ENCODE assay signal across 29 cellular contexts in genomic region chr9:107878462-107878861, GRCh38.
DNase-seq lines count a peak whose midpoint lies in the region; FAIRE-seq and TF ChIP-seq lines count a peak whose summit lies in the region.
"Had no signal": no experiment of that assay in that cellular context is flagged by ENCODE, and none has a peak within 500 bp of the region (broad histone marks: within the 10 kb centered on the region; RNA-seq: fewer than 3 reads in every experiment).

No MANE protein-coding gene starts in this region.

- H3K4me1 Mint-ChIP-seq in CD14-positive monocyte: peaks cover 69% of the 10 kb centered on the region

- TF ChIP-seq CTCF in CD14-positive monocyte (IDR thresholded peaks at IDR 0.05) (no peak), NB4 (IDR thresholded peaks at IDR 0.05; ENCODE audit: low read depth, low read length) (no peak), neutrophil (IDR thresholded peaks at IDR 0.05) (no peak)

- H3K9me3 Mint-ChIP-seq in CD14-positive monocyte: peaks cover 0 to 2% (median 0%) of the 10 kb centered on the region in 7 donors

- intact Hi-C loops in CD14-positive monocyte (cut with micrococcal nuclease): loop anchor here in 1 of 2 donors (5.0 to 10.0 kb wide), 4 partner anchors 36 to 394 kb away; partner anchors contain the start of gene KLF4

- H3K9me3 ChIP-seq in neutrophil: no peaks in the 10 kb centered on the region
- H3K9me3 ChIP-seq: A549, HAP-1 had no signal

- no peaks in the 10 kb centered on the region for H3K27me3 ChIP-seq in neutrophil

- DNase-seq in CD14-positive monocyte (ENCODE audit: low spot score): peak; percentile 64
- DNase-seq in GM12891 (ENCODE audit: insufficient read length, low spot score): no peak
- DNase-seq in NB4 (ENCODE audit: low read depth): peak; percentile 17
- no peak for DNase-seq in GM19240 (ENCODE audit: insufficient read length, low spot score)
- no peak for DNase-seq in T-helper 2 cell
- no peak for DNase-seq in AG20443 (ENCODE audit: low spot score)
- DNase-seq: Calu3, DMS79 treated with DMSO at 0.1 percent for 48 hours, GF-D8, GOT3, HFFc6, KBM-7, MM.1S, NCI-H1105 treated with DMSO at 0.1 percent for 48 hours, NCI-H146, NCI-H1930, NCI-H2107, NCI-H446, NCI-H524 treated with DMSO at 0.1 percent for 48 hours, NCI-H774, Right ventricle myocardium superior, RPMI8226, SW 1271 had no signal

- H3K27me3 Mint-ChIP-seq in CD14-positive monocyte (ENCODE audit: low read depth in 3 of 3): no peaks in the 10 kb centered on the region

- H3K4me3 ChIP-seq in NB4 (ENCODE audit: low read depth, low read length): no peak overlapping the region
- no peak overlapping the region for H3K4me3 ChIP-seq in neutrophil (ENCODE audit: low read depth in 1 of 2, low read length in 1 of 2)
- H3K4me3 ChIP-seq: A549, HAP-1 had no signal

- H3K36me3 Mint-ChIP-seq in CD14-positive monocyte: no peaks in the 10 kb centered on the region

- TF ChIP-seq POLR2A in GM12891 (IDR thresholded peaks at IDR 0.05; ENCODE audit: low read depth, low read length) (no peak), NB4 (IDR thresholded peaks at IDR 0.05; ENCODE audit: extremely low read depth, insufficient read length) (no peak)

- no peak overlapping the region for H3K4me3 Mint-ChIP-seq in CD14-positive monocyte
- H3K4me3 Mint-ChIP-seq: HFFc6; T-helper 1 cell treated with Interleukin-12 subunit alpha and Interleukin-12 subunit beta and Interleukin-4 antibody, amounts not matched to agents 30 μg/mL and 1 μg/mL, for 36 hours had no signal

- no peaks in the 10 kb centered on the region for H3K36me3 ChIP-seq in neutrophil
- H3K36me3 ChIP-seq: HAP-1 had no signal

- H3K27ac Mint-ChIP-seq in CD14-positive monocyte: peak overlapping the region; percentile 62 to 89 (median 79)
- H3K27ac Mint-ChIP-seq: HFFc6; T-helper 1 cell treated with Interleukin-12 subunit alpha and Interleukin-12 subunit beta and Interleukin-4 antibody, amounts not matched to agents 30 μg/mL and 1 μg/mL, for 36 hours had no signal

- H3K27ac ChIP-seq in neutrophil: peak overlapping the region; percentile 67
- H3K27ac ChIP-seq: A549, C4-2B had no signal

- FAIRE-seq in GM12891 (lab: Jason Lieb, UNC): no peak
- FAIRE-seq: A549, GM18507 had no signal

- peaks cover 25 to 26% of the 10 kb centered on the region in 2 experiments for H3K4me1 ChIP-seq in neutrophil (ENCODE audit: control insufficient read depth in 1 of 2, insufficient read depth in 1 of 2, low read depth in 1 of 2, low read length in 1 of 2)
- H3K4me1 ChIP-seq: A549, HAP-1 had no signal

TF ChIP-seq in GM12891, 5 proteins besides CTCF, POLR2A, EP300 and RAD21:
- TF ChIP-seq POU2F2 (IDR thresholded peaks at IDR 0.05; ENCODE audit: low read depth, low read length) (no peak), TAF1 (IDR thresholded peaks at IDR 0.05; ENCODE audit: low read depth, low read length) (no peak), PAX5 (IDR thresholded peaks at IDR 0.05; ENCODE audit: insufficient read depth, low read length, severe bottlenecking) (no peak), SPI1 (IDR thresholded peaks at IDR 0.05; ENCODE audit: low read depth, low read length) (peak; percentile 25; the same call in 1 of the 2 replicates), POLR2AphosphoS5 (IDR thresholded peaks at IDR 0.05; ENCODE audit: low read depth, low read length) (no peak)

Comparison
In these comparisons a context has a peak if more than half of its experiments do, and no peak if none do; other contexts are left out.
1. DNase-seq: peak in CD14-positive monocyte (single experiment) and NB4 (single experiment); none in GM12891 (single experiment), GM19240 (single experiment), T-helper 2 cell (0 of 5) and AG20443 (single experiment).